In genomic region chr6:30685157-30685976, GRCh38 we compare ENCODE assay signal across 8 cellular contexts. TPM values are rescaled to one million over a fixed set of nuclear protein-coding genes. Genes with fewer than 3 reads are reported as not detected.
DNase-seq lines count a peak whose midpoint lies in the region; ATAC-seq, FAIRE-seq and TF ChIP-seq lines count a peak whose summit lies in the region.

No MANE protein-coding gene starts in this region.

- H3K9ac ChIP-seq in HCT116 (ENCODE audit: low read length): peak overlapping the region; percentile 95
- peak overlapping the region; percentile 81 to 94 (median 92) for H3K9ac ChIP-seq in skeletal muscle tissue (ENCODE audit: low read depth in 1 of 3, low read length in 3 of 3)

- no peaks in the 10 kb centered on the region for H3K9me3 Mint-ChIP-seq in activated CD4-positive, alpha-beta memory T cell treated with anti-CD3 and anti-CD28 coated beads for 36 hours

- ATAC-seq in A549 (no peak), HCT116 (no peak), heart right ventricle (no peak), omental fat pad (ENCODE audit: low FRiP score) (no peak)

- POLR2A ChIA-PET in A549 (lab: Yijun Ruan, JAX) (interaction anchor here (1.2 kb wide), 1 partner anchor 32 kb away, joined by 3 read pairs; the partner anchor contains the start of gene MDC1), HCT116 (lab: Charles Lee) (no interaction called here)
- POLR2A ChIA-PET in activated CD4-positive, alpha-beta memory T cell treated with anti-CD3 and anti-CD28 coated beads for 36 hours (lab: Charles Lee): interaction anchor here (1.1 to 14.8 kb wide), 4 partner anchors 36 to 72 kb away, joined by 7 to 209 read pairs (median 12); partner anchors contain the start of genes MDC1, MRPS18B, PPP1R10 and TUBB

- H3K4me3 ChIP-seq in A549: peak overlapping the region; percentile 84
- H3K4me3 ChIP-seq in HCT116 (replicated peaks in 1 of 2; ENCODE audit: low read depth in 1 of 2, low read length in 2 of 2): peak overlapping the region; percentile 87 to 98
- peak overlapping the region; percentile 44 to 90 (median 80) for H3K4me3 ChIP-seq in heart right ventricle
- peak overlapping the region; percentile 89 to 92 (median 91) for H3K4me3 ChIP-seq in skeletal muscle tissue (ENCODE audit: low read length in 3 of 3)

- peaks cover 56% of the 10 kb centered on the region for H3K79me2 ChIP-seq in HCT116 (ENCODE audit: insufficient read depth, low read length)

- H2AFZ ChIP-seq in HCT116 (ENCODE audit: low read depth, low read length, poor library complexity, severe bottlenecking): no peak overlapping the region

- H4K20me1 ChIP-seq in HCT116 (ENCODE audit: insufficient read depth): no peaks in the 10 kb centered on the region

- CTCF ChIA-PET in A549 (lab: Yijun Ruan, JAX) (interaction anchor here (1.0 to 17.1 kb wide), 5 partner anchors 12 to 53 kb away, joined by 3 to 539 read pairs (median 3); partner anchors contain the start of genes MDC1 and TUBB), HCT116 (lab: Charles Lee) (no interaction called here)
- CTCF ChIA-PET in activated CD4-positive, alpha-beta memory T cell treated with anti-CD3 and anti-CD28 coated beads for 36 hours (lab: Charles Lee): interaction anchor here (0.7 to 19.8 kb wide), 2 partner anchors 41 to 68 kb away, joined by 3 to 628 read pairs; partner anchors contain the start of genes MDC1, MRPS18B and TUBB

- peak overlapping the region; percentile 100 for H3K4me3 Mint-ChIP-seq in activated CD4-positive, alpha-beta memory T cell treated with anti-CD3 and anti-CD28 coated beads for 36 hours

- peak overlapping the region; percentile 99 for H3K27ac Mint-ChIP-seq in activated CD4-positive, alpha-beta memory T cell treated with anti-CD3 and anti-CD28 coated beads for 36 hours

- BruUV-seq in HCT116 (replicated peaks; lab: Mats Ljungman, UMichigan): no TSS peak

- RAD21 ChIA-PET in HCT116 (lab: Charles Lee; ENCODE audit: low non-redundant PET in 1 of 2, low total read pairs in 2 of 2, uncharacterized antibody in 2 of 2, unreplicated experiment in 2 of 2): no interaction called here

- H3K9me3 ChIP-seq in A549 (no peaks in the 10 kb centered on the region), HCT116 (ENCODE audit: control insufficient read depth in 1 of 2, insufficient read depth in 1 of 2, low read depth in 1 of 2, low read length in 2 of 2) (no peaks in the 10 kb centered on the region), heart right ventricle (no peaks in the 10 kb centered on the region), skeletal muscle tissue (ENCODE audit: control insufficient read depth in 3 of 3, low read length in 3 of 3) (no peaks in the 10 kb centered on the region)

- peaks cover 64% of the 10 kb centered on the region for H3K36me3 Mint-ChIP-seq in activated CD4-positive, alpha-beta memory T cell treated with anti-CD3 and anti-CD28 coated beads for 36 hours

- TF ChIP-seq RAD21 in A549 (conservative IDR thresholded peaks at IDR 0.05 in 1 of 2, IDR thresholded peaks at IDR 0.05 in 1 of 2): no peak
- no peak for TF ChIP-seq RAD21 in HCT116 (IDR thresholded peaks at IDR 0.05; ENCODE audit: low read depth)

- H3K27me3 ChIP-seq in HCT116 (ENCODE audit: insufficient read depth, low read length) (no peaks in the 10 kb centered on the region), heart right ventricle (no peaks in the 10 kb centered on the region), skeletal muscle tissue (ENCODE audit: control insufficient read depth in 3 of 3, insufficient read depth in 3 of 3, low read length in 3 of 3) (no peaks in the 10 kb centered on the region)

- no peaks in the 10 kb centered on the region for H3K36me3 ChIP-seq in HCT116 (ENCODE audit: control insufficient read depth in 1 of 2, insufficient read depth in 2 of 2, low read length in 2 of 2)
- H3K36me3 ChIP-seq in heart right ventricle: peaks cover 0 to 21% (median 0%) of the 10 kb centered on the region in 9 donors
- H3K36me3 ChIP-seq in skeletal muscle tissue (ENCODE audit: control insufficient read depth in 3 of 3, insufficient read depth in 3 of 3, low read length in 3 of 3): peaks cover 0 to 3% (median under 1%) of the 10 kb centered on the region in 3 donors

- TF ChIP-seq EP300 in A549 (IDR thresholded peaks at IDR 0.05): no peak

- H3K4me1 ChIP-seq in A549 (peaks cover 62% of the 10 kb centered on the region), HCT116 (ENCODE audit: control insufficient read depth in 1 of 2, insufficient read depth in 2 of 2, low read length in 2 of 2) (peaks cover 57 to 79% of the 10 kb centered on the region in 2 experiments), heart right ventricle (peaks cover 25 to 88% (median 66%) of the 10 kb centered on the region in 9 donors), skeletal muscle tissue (ENCODE audit: control insufficient read depth in 3 of 3, insufficient read depth in 3 of 3, low read length in 3 of 3) (peaks cover 53 to 77% (median 54%) of the 10 kb centered on the region in 3 donors)

- no peak for FAIRE-seq in A549 (lab: Jason Lieb, UNC)

- H3K4me2 ChIP-seq in A549: peak overlapping the region; percentile 79
- peak overlapping the region; percentile 98 for H3K4me2 ChIP-seq in HCT116 (ENCODE audit: low read length)

- 70% methylated on average over 10 of the region's 28 CpGs for WGBS in A549 (ENCODE audit: missing lambda C conversion rate)
- WGBS in heart right ventricle, 2 donors: 32 to 44% methylated on average over 28 of the region's 28 CpGs

- H3K27ac ChIP-seq in A549 (peak overlapping the region; percentile 83 to 99), HCT116 (ENCODE audit: low read depth, low read length) (peak overlapping the region; percentile 98), heart right ventricle (peak overlapping the region; percentile 94 to 100 (median 98)), skeletal muscle tissue (ENCODE audit: low read depth, low read length) (peak overlapping the region; percentile 99)

- TF ChIP-seq CTCF in A549 (IDR thresholded peaks at IDR 0.05) (no peak), HCT116 (IDR thresholded peaks at IDR 0.05 in 2 of 3, conservative IDR thresholded peaks at IDR 0.05 in 1 of 3; ENCODE audit: borderline replicate concordance in 1 of 3, insufficient read depth in 1 of 3, low read depth in 2 of 3, low read length in 2 of 3) (peak in 2 of 3 experiments; percentile 9 to 17; a peak in 1 of 6 replicates), heart right ventricle (IDR thresholded peaks at IDR 0.05) (peak in 4 of 9 donors; percentile 11 to 34 (median 21)), omental fat pad (IDR thresholded peaks at IDR 0.05) (no peak)

- intact Hi-C loops in HCT116 (cut with micrococcal nuclease): no loop called here
- intact Hi-C loops in activated CD4-positive, alpha-beta memory T cell treated with anti-CD3 and anti-CD28 coated beads for 36 hours (cut with micrococcal nuclease): loop anchor here (5.0 kb wide), 1 partner anchor 672 kb away; the partner anchor contains the start of gene HLA-B
- intact Hi-C loops in heart right ventricle (cut with DNase I): loop anchor here in 2 of 10 donors (5.0 to 10.0 kb wide), 2 partner anchors 68 to 199 kb away; partner anchors contain the start of genes DDR1 (in 1 of the 2), MRPS18B (in 1 of the 2) and PPP1R10 (in 1 of the 2)

- H3K4me1 Mint-ChIP-seq in activated CD4-positive, alpha-beta memory T cell treated with anti-CD3 and anti-CD28 coated beads for 36 hours (ENCODE audit: low read depth): peaks cover 34% of the 10 kb centered on the region

- no peaks in the 10 kb centered on the region for H3K27me3 Mint-ChIP-seq in activated CD4-positive, alpha-beta memory T cell treated with anti-CD3 and anti-CD28 coated beads for 36 hours

- DNase-seq in A549 (ENCODE audit: low read depth in 1 of 2, low spot score in 1 of 2) (no peak), HCT116 (ENCODE audit: low read depth, low spot score) (no peak), heart right ventricle (peak in 1 of 2 donors; percentile 40), omental fat pad (ENCODE audit: low spot score) (no peak), SK-N-DZ (ENCODE audit: low spot score) (no peak), medulla oblongata (ENCODE audit: extremely low spot score) (no peak)
- DNase-seq in activated CD4-positive, alpha-beta memory T cell treated with anti-CD3 and anti-CD28 coated beads for 36 hours: peak; percentile 48

- TF ChIP-seq POLR2A in A549 (IDR thresholded peaks at IDR 0.05; ENCODE audit: low read length) (no peak), HCT116 (IDR thresholded peaks at IDR 0.05; ENCODE audit: borderline replicate concordance, extremely low read depth, insufficient read depth, insufficient read length) (no peak)

- H3K9me2 ChIP-seq in HCT116 (ENCODE audit: insufficient read depth): no peaks in the 10 kb centered on the region

RNA-seq across cellular contexts. Expression of gene PPP1R18, which starts 1.1 kb away (rescaled TPM):
- polyA plus RNA-seq in A549 (2011; rRNA removed) (20.6 and 25.4 TPM in 2 replicates), A549 (2017; fragmentation: RNase III; extraction: RNeasy Plus Mini Kit Qiagen cat#74134 plus additional on column Dnase treatment) (16.2 to 17.7 TPM (median 17.1 TPM) in 3 replicates), heart right ventricle (10 to 100 TPM; 24.5 to 35.4 TPM)
- 16.7 and 21.3 TPM in 2 replicates for polyA plus RNA-seq in A549 (2012; cell fraction: cytosol; rRNA removed)
- 20.2 and 24.1 TPM in 2 replicates for polyA plus RNA-seq in A549 (2012; cell fraction: nucleus; rRNA removed)
- polyA minus RNA-seq in A549 (2011; rRNA and poly(A)+ RNA removed): 19.1 and 22.1 TPM in 2 replicates
- total RNA-seq in HCT116 (2021; ENCODE audit: unreplicated experiment) (33.6 TPM), heart right ventricle (10 to 100 TPM in 9 of 10 donors, 1 to 10 TPM in 1; 8.2 to 47.7 (median 16.4) TPM), skeletal muscle tissue (23.5 TPM), omental fat pad (10 to 100 TPM; 25.5 to 55.7 (median 43.4) TPM)
- 30.7 and 36.9 TPM in 2 replicates for polyA plus RNA-seq in HCT116 (2012)
- 100 to 1,000 TPM; 172 to 183 TPM for total RNA-seq in activated CD4-positive, alpha-beta memory T cell treated with anti-CD3 and anti-CD28 coated beads for 36 hours
- 28.9 and 34.9 TPM in 2 replicates for polyA plus RNA-seq in SK-N-DZ (2014; cell fraction: cytosol; rRNA removed)
- polyA plus RNA-seq in SK-N-DZ (2014; cell fraction: nucleus; rRNA removed): 17.2 and 21.3 TPM in 2 replicates

RNA-seq across cellular contexts. Expression of gene NRM, which starts 5.4 kb away (rescaled TPM):
- polyA plus RNA-seq in A549 (2011; rRNA removed) (11.3 and 12.4 TPM in 2 replicates), A549 (2017; fragmentation: RNase III; extraction: RNeasy Plus Mini Kit Qiagen cat#74134 plus additional on column Dnase treatment) (13.0 to 14.5 TPM (median 13.0 TPM) in 3 replicates), heart right ventricle (10 to 100 TPM; 10.4 to 11.6 TPM)
- 21.7 and 24.8 TPM in 2 replicates for polyA plus RNA-seq in A549 (2012; cell fraction: cytosol; rRNA removed)
- polyA plus RNA-seq in A549 (2012; cell fraction: nucleus; rRNA removed): 22.2 and 23.8 TPM in 2 replicates
- 11.7 and 12.7 TPM in 2 replicates for polyA minus RNA-seq in A549 (2011; rRNA and poly(A)+ RNA removed)
- total RNA-seq in HCT116 (2021; ENCODE audit: unreplicated experiment) (13.6 TPM), heart right ventricle (1 to 10 TPM; 1.6 to 7.1 (median 3.1) TPM), skeletal muscle tissue (3.7 TPM), omental fat pad (1 to 10 TPM; 2.9 to 5.8 (median 3.7) TPM)
- 13.3 and 18.6 TPM in 2 replicates for polyA plus RNA-seq in HCT116 (2012)
- 10 to 100 TPM; 31.6 to 32.7 TPM for total RNA-seq in activated CD4-positive, alpha-beta memory T cell treated with anti-CD3 and anti-CD28 coated beads for 36 hours
- polyA plus RNA-seq in SK-N-DZ (2014; cell fraction: cytosol; rRNA removed): 27.6 and 35.7 TPM in 2 replicates
- polyA plus RNA-seq in SK-N-DZ (2014; cell fraction: nucleus; rRNA removed): 26.0 and 29.3 TPM in 2 replicates

RNA-seq across cellular contexts. Expression of gene DHX16, which starts 12.6 kb away (rescaled TPM):
- polyA plus RNA-seq in A549 (2011; rRNA removed) (31.3 and 31.6 TPM in 2 replicates), A549 (2017; fragmentation: RNase III; extraction: RNeasy Plus Mini Kit Qiagen cat#74134 plus additional on column Dnase treatment) (27.7 to 31.6 TPM (median 30.3 TPM) in 3 replicates), heart right ventricle (10 to 100 TPM; 27.1 to 28.6 TPM)
- 37.0 and 37.5 TPM in 2 replicates for polyA plus RNA-seq in A549 (2012; cell fraction: cytosol; rRNA removed)
- 79.7 and 94.4 TPM in 2 replicates for polyA plus RNA-seq in A549 (2012; cell fraction: nucleus; rRNA removed)
- 39.6 and 40.0 TPM in 2 replicates for polyA minus RNA-seq in A549 (2011; rRNA and poly(A)+ RNA removed)
- total RNA-seq in HCT116 (2021; ENCODE audit: unreplicated experiment) (46.0 TPM), heart right ventricle (10 to 100 TPM; 15.9 to 22.9 (median 20.9) TPM), skeletal muscle tissue (23.0 TPM), omental fat pad (10 to 100 TPM; 19.5 to 28.1 (median 24.3) TPM)
- 52.5 and 53.1 TPM in 2 replicates for polyA plus RNA-seq in HCT116 (2012)
- 10 to 100 TPM; 33.1 to 35.3 TPM for total RNA-seq in activated CD4-positive, alpha-beta memory T cell treated with anti-CD3 and anti-CD28 coated beads for 36 hours
- polyA plus RNA-seq in SK-N-DZ (2014; cell fraction: cytosol; rRNA removed): 34.0 and 34.2 TPM in 2 replicates
- 49.9 and 71.9 TPM in 2 replicates for polyA plus RNA-seq in SK-N-DZ (2014; cell fraction: nucleus; rRNA removed)

RNA-seq across cellular contexts. Expression of gene MDC1, which starts 31.7 kb away (rescaled TPM):
- polyA plus RNA-seq in A549 (2011; rRNA removed) (8.2 and 13.3 TPM in 2 replicates), A549 (2017; fragmentation: RNase III; extraction: RNeasy Plus Mini Kit Qiagen cat#74134 plus additional on column Dnase treatment) (14.9 to 21.4 TPM (median 16.5 TPM) in 3 replicates), heart right ventricle (10 to 100 TPM; 11.2 to 18.1 TPM)
- polyA plus RNA-seq in A549 (2012; cell fraction: cytosol; rRNA removed): 8.4 and 10.3 TPM in 2 replicates
- polyA plus RNA-seq in A549 (2012; cell fraction: nucleus; rRNA removed): 29.8 and 46.1 TPM in 2 replicates
- polyA minus RNA-seq in A549 (2011; rRNA and poly(A)+ RNA removed): 18.4 and 19.4 TPM in 2 replicates
- total RNA-seq in HCT116 (2021; ENCODE audit: unreplicated experiment) (75.8 TPM), heart right ventricle (10 to 100 TPM; 15.3 to 21.7 (median 19.5) TPM), skeletal muscle tissue (5.2 TPM), omental fat pad (10 to 100 TPM in 1 of 4 donors, 1 to 10 TPM in 3; 6.2 to 15.0 (median 7.2) TPM)
- polyA plus RNA-seq in HCT116 (2012): 55.7 and 59.3 TPM in 2 replicates
- 10 to 100 TPM; 79.5 to 88.7 TPM for total RNA-seq in activated CD4-positive, alpha-beta memory T cell treated with anti-CD3 and anti-CD28 coated beads for 36 hours
- polyA plus RNA-seq in SK-N-DZ (2014; cell fraction: cytosol; rRNA removed): 16.8 and 18.7 TPM in 2 replicates
- 28.1 and 83.2 TPM in 2 replicates for polyA plus RNA-seq in SK-N-DZ (2014; cell fraction: nucleus; rRNA removed)

RNA-seq across cellular contexts. Expression of gene TUBB, which starts 34.8 kb away (rescaled TPM):
- polyA plus RNA-seq in A549 (2011; rRNA removed) (691 and 782 TPM in 2 replicates), A549 (2017; fragmentation: RNase III; extraction: RNeasy Plus Mini Kit Qiagen cat#74134 plus additional on column Dnase treatment) (1,022 to 1,121 TPM (median 1,044 TPM) in 3 replicates), heart right ventricle (100 to 1,000 TPM; 156 to 440 TPM)
- 1,345 and 1,480 TPM in 2 replicates for polyA plus RNA-seq in A549 (2012; cell fraction: cytosol; rRNA removed)
- polyA plus RNA-seq in A549 (2012; cell fraction: nucleus; rRNA removed): 1,395 and 1,872 TPM in 2 replicates
- polyA minus RNA-seq in A549 (2011; rRNA and poly(A)+ RNA removed): 802 and 983 TPM in 2 replicates
- total RNA-seq in HCT116 (2021; ENCODE audit: unreplicated experiment) (886 TPM), heart right ventricle (100 to 1,000 TPM; 144 to 437 (median 189) TPM), skeletal muscle tissue (317 TPM), omental fat pad (100 to 1,000 TPM; 229 to 281 (median 256) TPM)
- polyA plus RNA-seq in HCT116 (2012): 716 and 796 TPM in 2 replicates
- total RNA-seq in activated CD4-positive, alpha-beta memory T cell treated with anti-CD3 and anti-CD28 coated beads for 36 hours: 1,000 to 10,000 TPM; 1,695 to 1,719 TPM
- polyA plus RNA-seq in SK-N-DZ (2014; cell fraction: cytosol; rRNA removed): 1,702 and 1,814 TPM in 2 replicates
- polyA plus RNA-seq in SK-N-DZ (2014; cell fraction: nucleus; rRNA removed): 586 and 640 TPM in 2 replicates

Comparison
In these comparisons a context has a peak if more than half of its experiments do, and no peak if none do; other contexts are left out.
1. CTCF ChIP-seq: peak in HCT116 (2 of 3); none in A549 (single experiment) and omental fat pad (0 of 3).
2. Of the 6 proteins assayed by ChIP-seq in both A549 and HCT116: peak only in A549: none; only in HCT116: CTCF; in both: none; in neither: 5.
3. Peak in every context shown above with its lines, with median percentiles within 50 percentile points of each other: H3K27ac ChIP-seq and H3K4me3 ChIP-seq.